In genomic region chr17:13749566-13750235, GRCh38 we compare ENCODE assay signal across 3 cellular contexts.
TF ChIP-seq lines count a peak whose summit lies in the region.

No MANE protein-coding gene starts in this region.

TF ChIP-seq in SK-N-SH treated with all-trans-retinoic acid at 6 μM for 48 hours, 23 proteins besides CTCF, POLR2A, EP300 and RAD21:
- TF ChIP-seq PATZ1 (CRISPR knock-in tag; IDR thresholded peaks at IDR 0.05; ENCODE audit: borderline replicate concordance) = no peak
- TF ChIP-seq, protein P1, sequence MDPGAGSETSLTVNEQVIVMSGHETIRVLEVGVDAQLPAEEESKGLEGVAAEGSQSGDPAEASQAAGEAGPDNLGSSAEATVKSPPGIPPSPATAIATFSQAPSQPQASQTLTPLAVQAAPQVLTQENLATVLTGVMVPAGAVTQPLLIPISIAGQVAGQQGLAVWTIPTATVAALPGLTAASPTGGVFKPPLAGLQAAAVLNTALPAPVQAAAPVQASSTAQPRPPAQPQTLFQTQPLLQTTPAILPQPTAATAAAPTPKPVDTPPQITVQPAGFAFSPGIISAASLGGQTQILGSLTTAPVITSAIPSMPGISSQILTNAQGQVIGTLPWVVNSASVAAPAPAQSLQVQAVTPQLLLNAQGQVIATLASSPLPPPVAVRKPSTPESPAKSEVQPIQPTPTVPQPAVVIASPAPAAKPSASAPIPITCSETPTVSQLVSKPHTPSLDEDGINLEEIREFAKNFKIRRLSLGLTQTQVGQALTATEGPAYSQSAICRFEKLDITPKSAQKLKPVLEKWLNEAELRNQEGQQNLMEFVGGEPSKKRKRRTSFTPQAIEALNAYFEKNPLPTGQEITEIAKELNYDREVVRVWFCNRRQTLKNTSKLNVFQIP (CRISPR knock-in tag; IDR thresholded peaks at IDR 0.05; ENCODE audit: borderline replicate concordance, low read depth) = no peak

TF ChIP-seq in SK-N-SH, 30 proteins besides CTCF, POLR2A, EP300 and RAD21 (continues in another document):
- TF ChIP-seq, protein P2, sequence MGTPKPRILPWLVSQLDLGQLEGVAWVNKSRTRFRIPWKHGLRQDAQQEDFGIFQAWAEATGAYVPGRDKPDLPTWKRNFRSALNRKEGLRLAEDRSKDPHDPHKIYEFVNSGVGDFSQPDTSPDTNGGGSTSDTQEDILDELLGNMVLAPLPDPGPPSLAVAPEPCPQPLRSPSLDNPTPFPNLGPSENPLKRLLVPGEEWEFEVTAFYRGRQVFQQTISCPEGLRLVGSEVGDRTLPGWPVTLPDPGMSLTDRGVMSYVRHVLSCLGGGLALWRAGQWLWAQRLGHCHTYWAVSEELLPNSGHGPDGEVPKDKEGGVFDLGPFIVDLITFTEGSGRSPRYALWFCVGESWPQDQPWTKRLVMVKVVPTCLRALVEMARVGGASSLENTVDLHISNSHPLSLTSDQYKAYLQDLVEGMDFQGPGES (IDR thresholded peaks at IDR 0.05; ENCODE audit: low read depth, low read length) = no peak
- TF ChIP-seq RCOR1 (IDR thresholded peaks at IDR 0.05; ENCODE audit: low read length) (no peak), GATA2 (CRISPR knock-in tag; IDR thresholded peaks at IDR 0.05) (no peak), FOXM1 (IDR thresholded peaks at IDR 0.05; ENCODE audit: low read depth) (no peak), YY1 (IDR thresholded peaks at IDR 0.05; ENCODE audit: low read depth) (no peak), MEF2A (IDR thresholded peaks at IDR 0.05; ENCODE audit: borderline replicate concordance, low read depth) (no peak), POLR2AphosphoS5 (IDR thresholded peaks at IDR 0.05; ENCODE audit: low read depth, low read length) (no peak), REST (IDR thresholded peaks at IDR 0.05; ENCODE audit: low read depth, low read length) (no peak), RFX5 (IDR thresholded peaks at IDR 0.05; ENCODE audit: low read length) (no peak), GABPA (IDR thresholded peaks at IDR 0.05; ENCODE audit: low read depth) (no peak), EZH2phosphoT487 (IDR thresholded peaks at IDR 0.05; ENCODE audit: borderline replicate concordance, low read depth) (no peak), RXRA (IDR thresholded peaks at IDR 0.05; ENCODE audit: borderline replicate concordance, low read depth) (no peak), JUND (IDR thresholded peaks at IDR 0.05) (no peak), USF2 (IDR thresholded peaks at IDR 0.05; ENCODE audit: borderline replicate concordance, low read depth, low read length) (no peak), NFIC (IDR thresholded peaks at IDR 0.05; ENCODE audit: borderline replicate concordance) (no peak), PBX3 (IDR thresholded peaks at IDR 0.05) (no peak)
- TF ChIP-seq, protein P3, sequence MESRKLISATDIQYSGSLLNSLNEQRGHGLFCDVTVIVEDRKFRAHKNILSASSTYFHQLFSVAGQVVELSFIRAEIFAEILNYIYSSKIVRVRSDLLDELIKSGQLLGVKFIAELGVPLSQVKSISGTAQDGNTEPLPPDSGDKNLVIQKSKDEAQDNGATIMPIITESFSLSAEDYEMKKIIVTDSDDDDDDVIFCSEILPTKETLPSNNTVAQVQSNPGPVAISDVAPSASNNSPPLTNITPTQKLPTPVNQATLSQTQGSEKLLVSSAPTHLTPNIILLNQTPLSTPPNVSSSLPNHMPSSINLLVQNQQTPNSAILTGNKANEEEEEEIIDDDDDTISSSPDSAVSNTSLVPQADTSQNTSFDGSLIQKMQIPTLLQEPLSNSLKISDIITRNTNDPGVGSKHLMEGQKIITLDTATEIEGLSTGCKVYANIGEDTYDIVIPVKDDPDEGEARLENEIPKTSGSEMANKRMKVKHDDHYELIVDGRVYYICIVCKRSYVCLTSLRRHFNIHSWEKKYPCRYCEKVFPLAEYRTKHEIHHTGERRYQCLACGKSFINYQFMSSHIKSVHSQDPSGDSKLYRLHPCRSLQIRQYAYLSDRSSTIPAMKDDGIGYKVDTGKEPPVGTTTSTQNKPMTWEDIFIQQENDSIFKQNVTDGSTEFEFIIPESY (IDR thresholded peaks at IDR 0.05; ENCODE audit: borderline replicate concordance, low read depth) = no peak
- TF ChIP-seq, protein P4, sequence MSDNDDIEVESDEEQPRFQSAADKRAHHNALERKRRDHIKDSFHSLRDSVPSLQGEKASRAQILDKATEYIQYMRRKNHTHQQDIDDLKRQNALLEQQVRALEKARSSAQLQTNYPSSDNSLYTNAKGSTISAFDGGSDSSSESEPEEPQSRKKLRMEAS (IDR thresholded peaks at IDR 0.05; ENCODE audit: low read depth) = no peak

TF ChIP-seq in H1, 55 proteins besides CTCF, POLR2A, EP300 and RAD21:
- TF ChIP-seq SUZ12 (IDR thresholded peaks at IDR 0.05; ENCODE audit: low read length) (no peak), USF2 (IDR thresholded peaks at IDR 0.05; ENCODE audit: low read length) (no peak), GTF2F1 (IDR thresholded peaks at IDR 0.05; ENCODE audit: borderline replicate concordance, low read depth, low read length) (no peak), CREB1 (IDR thresholded peaks at IDR 0.05) (no peak), POU5F1 (IDR thresholded peaks at IDR 0.05; ENCODE audit: low read depth, low read length) (no peak), EZH2 (IDR thresholded peaks at IDR 0.05; ENCODE audit: low read depth, low read length, severe bottlenecking) (no peak), RNF2 (IDR thresholded peaks at IDR 0.05; ENCODE audit: borderline replicate concordance, low read depth, low read length, missing control alignments, poor library complexity, severe bottlenecking) (no peak), BCL11A (IDR thresholded peaks at IDR 0.05; ENCODE audit: low read depth in 2 of 2, low read length in 2 of 2) (no peak)
- TF ChIP-seq, protein P5, sequence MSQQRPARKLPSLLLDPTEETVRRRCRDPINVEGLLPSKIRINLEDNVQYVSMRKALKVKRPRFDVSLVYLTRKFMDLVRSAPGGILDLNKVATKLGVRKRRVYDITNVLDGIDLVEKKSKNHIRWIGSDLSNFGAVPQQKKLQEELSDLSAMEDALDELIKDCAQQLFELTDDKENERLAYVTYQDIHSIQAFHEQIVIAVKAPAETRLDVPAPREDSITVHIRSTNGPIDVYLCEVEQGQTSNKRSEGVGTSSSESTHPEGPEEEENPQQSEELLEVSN (IDR thresholded peaks at IDR 0.05) = no peak
- TF ChIP-seq, protein P4 (IDR thresholded peaks at IDR 0.05) = no peak
